In genomic region chr6:8789878-8790277, GRCh38 we compare ENCODE assay signal across 9 cellular contexts.
"Had no signal": no experiment of that assay in that cellular context is flagged by ENCODE, and none has a peak within 500 bp of the region (broad histone marks: within the 10 kb centered on the region; RNA-seq: fewer than 3 reads in every experiment).

No MANE protein-coding gene starts in this region.

- H3K27ac ChIP-seq: KMS-11 had no signal

- H3K4me2 ChIP-seq: KMS-11 had no signal

- DNase-seq: GOT3, H9, HCEC 1CT, HFFc6, IMR-90, KBM-7 had no signal

- FAIRE-seq: H54, HTR-8/SVneo had no signal

- H3K9ac ChIP-seq: KMS-11 had no signal

- H3K9me3 Mint-ChIP-seq: H9 had no signal

- H3K27ac Mint-ChIP-seq: HFFc6 had no signal

- H3K4me3 Mint-ChIP-seq: H9, HFFc6 had no signal
